In the genomic region with DNA sequence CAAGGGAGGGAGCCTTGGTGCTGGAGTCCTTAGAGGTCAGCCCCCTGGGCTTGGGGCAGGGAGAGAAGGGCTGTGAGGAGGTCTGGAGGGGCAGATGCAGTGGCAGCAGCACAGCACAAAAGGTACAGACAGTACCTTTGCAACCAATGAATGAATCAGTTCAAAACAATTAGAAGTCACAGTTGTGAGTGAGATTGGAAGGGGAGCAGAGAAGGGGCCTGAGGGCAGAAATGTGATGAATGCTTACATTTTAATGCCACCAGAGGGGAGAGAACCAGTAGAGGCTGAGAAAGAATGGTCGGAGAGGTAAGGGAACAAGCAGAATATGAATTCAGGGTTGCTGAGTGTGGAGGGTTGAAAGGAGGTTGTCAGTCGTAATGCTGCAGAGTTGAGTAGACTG, we compare ENCODE assay signal across 38 cellular contexts.
"Had no signal": no experiment of that assay in that cellular context is flagged by ENCODE, and none has a peak within 500 bp of the region (broad histone marks: within the 10 kb centered on the region; RNA-seq: fewer than 3 reads in every experiment).

No MANE protein-coding gene starts in this region.

- H3K27ac ChIP-seq: ascending aorta, cardiac muscle cell, VCaP had no signal

- H3K36me3 Mint-ChIP-seq: activated CD8-positive, alpha-beta memory T cell treated with anti-CD3 and anti-CD28 coated beads, Interleukin-2, amount 10 ng/mL, durations not matched to agents 7 days and 5 days; activated naive CD4-positive, alpha-beta T cell treated with anti-CD3 and anti-CD28 coated beads, Interleukin-2, amount 10 ng/mL, durations not matched to agents 7 days and 5 days; activated naive CD4-positive, alpha-beta T cell treated with anti-CD3 and anti-CD28 coated beads, Interleukin-2, amount 50 U/mL, for 24 hours; WTC11 had no signal

- H3K27ac Mint-ChIP-seq: activated CD4-positive, alpha-beta memory T cell treated with anti-CD3 and anti-CD28 coated beads, Interleukin-2, amount 10 ng/mL, durations not matched to agents 7 days and 5 days; activated CD4-positive, alpha-beta T cell treated with anti-CD3 and anti-CD28 coated beads for 36 hours; activated CD4-positive, alpha-beta T cell treated with anti-CD3 and anti-CD28 coated beads, Interleukin-2, amount 10 ng/mL, durations not matched to agents 7 days and 5 days; activated CD8-positive, alpha-beta memory T cell treated with anti-CD3 and anti-CD28 coated beads, Interleukin-2, amount 10 ng/mL, durations not matched to agents 7 days and 5 days; activated CD8-positive, alpha-beta T cell treated with anti-CD3 and anti-CD28 coated beads, Interleukin-2, amount 10 ng/mL, durations not matched to agents 7 days and 5 days; activated naive CD4-positive, alpha-beta T cell treated with anti-CD3 and anti-CD28 coated beads, Interleukin-2, amount 10 ng/mL, durations not matched to agents 7 days and 5 days; activated naive CD4-positive, alpha-beta T cell treated with anti-CD3 and anti-CD28 coated beads, Interleukin-2, amount 50 U/mL, for 24 hours; activated naive CD8-positive, alpha-beta T cell; activated naive CD8-positive, alpha-beta T cell treated with anti-CD3 and anti-CD28 coated beads, Interleukin-2, amount 10 ng/mL, durations not matched to agents 7 days and 5 days; activated naive CD8-positive, alpha-beta T cell treated with anti-CD3 and anti-CD28 coated beads, Interleukin-2, amount 50 U/mL, for 24 hours; activated T-cell treated with anti-CD3 and anti-CD28 coated beads, Interleukin-2, amount 50 U/mL, for 24 hours; activated T-helper 2 cell treated with anti-CD3 and anti-CD28 coated beads, Interferon-gamma antibody, Interleukin-2, Interleukin-4, amounts not matched to agents 10 μg/mL and 5 μg/mL and 100 μg/mL, durations not matched to agents 14 hours and 24 hours and 36 hours; brain; T-helper 1 cell treated with Interleukin-12 subunit alpha and Interleukin-12 subunit beta and Interleukin-4 antibody, amounts not matched to agents 30 μg/mL and 1 μg/mL, for 36 hours; T-helper 2 cell treated with Interferon-gamma antibody and Interleukin-4, amounts not matched to agents 5 μg/mL and 100 μg/mL, for 36 hours; WTC11 had no signal

- H3K4me3 ChIP-seq: ascending aorta, cardiac muscle cell had no signal

- H3K36me3 ChIP-seq: ascending aorta, cardiac muscle cell had no signal

- H3K27me3 Mint-ChIP-seq: activated CD4-positive, alpha-beta memory T cell treated with anti-CD3 and anti-CD28 coated beads, Interleukin-2, amount 10 ng/mL, durations not matched to agents 7 days and 5 days; activated CD4-positive, alpha-beta T cell treated with anti-CD3 and anti-CD28 coated beads for 36 hours; activated CD4-positive, alpha-beta T cell treated with anti-CD3 and anti-CD28 coated beads, Interleukin-2, amount 10 ng/mL, durations not matched to agents 7 days and 5 days; activated CD8-positive, alpha-beta memory T cell treated with anti-CD3 and anti-CD28 coated beads, Interleukin-2, amount 10 ng/mL, durations not matched to agents 7 days and 5 days; activated naive CD4-positive, alpha-beta T cell treated with anti-CD3 and anti-CD28 coated beads, Interleukin-2, amount 10 ng/mL, durations not matched to agents 7 days and 5 days; activated naive CD4-positive, alpha-beta T cell treated with anti-CD3 and anti-CD28 coated beads, Interleukin-2, amount 50 U/mL, for 24 hours; activated naive CD8-positive, alpha-beta T cell; activated naive CD8-positive, alpha-beta T cell treated with anti-CD3 and anti-CD28 coated beads, Interleukin-2, amount 10 ng/mL, durations not matched to agents 7 days and 5 days; activated naive CD8-positive, alpha-beta T cell treated with anti-CD3 and anti-CD28 coated beads, Interleukin-2, amount 50 U/mL, for 24 hours; activated T-cell treated with anti-CD3 and anti-CD28 coated beads, Interleukin-2, amount 50 U/mL, for 24 hours; brain; central memory CD8-positive, alpha-beta T cell had no signal

- ATAC-seq: activated CD4-positive, alpha-beta T cell treated with anti-CD3 and anti-CD28 coated beads for 36 hours; activated CD4-positive, CD25-positive, alpha-beta regulatory T cell treated with anti-CD3 and anti-CD28 coated beads, Interleukin-2, amount 50 U/mL, for 24 hours; activated CD8-positive, alpha-beta memory T cell treated with anti-CD3 and anti-CD28 coated beads, Interleukin-2, amount 10 ng/mL, durations not matched to agents 7 days and 5 days; activated CD8-positive, alpha-beta T cell treated with anti-CD3 and anti-CD28 coated beads, Interleukin-2, amount 10 ng/mL, durations not matched to agents 7 days and 5 days; activated naive CD8-positive, alpha-beta T cell treated with anti-CD3 and anti-CD28 coated beads, Interleukin-2, amount 50 U/mL, for 24 hours; WTC11 had no signal

- H3K9me3 Mint-ChIP-seq: activated CD4-positive, alpha-beta memory T cell treated with anti-CD3 and anti-CD28 coated beads, Interleukin-2, amount 10 ng/mL, durations not matched to agents 7 days and 5 days; activated CD4-positive, alpha-beta T cell treated with anti-CD3 and anti-CD28 coated beads, Interleukin-2, amount 10 ng/mL, durations not matched to agents 7 days and 5 days; activated naive CD4-positive, alpha-beta T cell treated with anti-CD3 and anti-CD28 coated beads, Interleukin-2, amount 10 ng/mL, durations not matched to agents 7 days and 5 days; activated naive CD4-positive, alpha-beta T cell treated with anti-CD3 and anti-CD28 coated beads, Interleukin-2, amount 50 U/mL, for 24 hours; activated naive CD8-positive, alpha-beta T cell treated with anti-CD3 and anti-CD28 coated beads, Interleukin-2, amount 10 ng/mL, durations not matched to agents 7 days and 5 days; activated naive CD8-positive, alpha-beta T cell treated with anti-CD3 and anti-CD28 coated beads, Interleukin-2, amount 50 U/mL, for 24 hours; activated T-cell treated with anti-CD3 and anti-CD28 coated beads, Interleukin-2, amount 50 U/mL, for 24 hours; activated T-helper 2 cell treated with anti-CD3 and anti-CD28 coated beads, Interferon-gamma antibody, Interleukin-2, Interleukin-4, amounts not matched to agents 10 μg/mL and 5 μg/mL and 100 μg/mL, durations not matched to agents 14 hours and 24 hours and 36 hours; brain; central memory CD8-positive, alpha-beta T cell; T-helper 1 cell treated with Interleukin-12 subunit alpha and Interleukin-12 subunit beta and Interleukin-4 antibody, amounts not matched to agents 30 μg/mL and 1 μg/mL, for 36 hours; T-helper 2 cell treated with Interferon-gamma antibody and Interleukin-4, amounts not matched to agents 5 μg/mL and 100 μg/mL, for 36 hours; WTC11 had no signal

- DNase-seq: activated CD4-positive, alpha-beta memory T cell treated with anti-CD3 and anti-CD28 coated beads, Interleukin-2, amount 10 ng/mL, durations not matched to agents 7 days and 5 days; activated CD4-positive, alpha-beta T cell treated with anti-CD3 and anti-CD28 coated beads for 1 hour; activated CD4-positive, alpha-beta T cell treated with anti-CD3 and anti-CD28 coated beads for 36 hours; activated CD4-positive, alpha-beta T cell treated with anti-CD3 and anti-CD28 coated beads for 48 hours; activated CD4-positive, alpha-beta T cell treated with anti-CD3 and anti-CD28 coated beads, Interleukin-2, amount 10 ng/mL, durations not matched to agents 7 days and 5 days; activated CD4-positive, alpha-beta T cell treated with anti-CD3 and anti-CD28 coated beads, Interleukin-2, amount 50 U/mL, for 48 hours; activated CD4-positive, CD25-positive, alpha-beta regulatory T cell; activated CD8-positive, alpha-beta memory T cell treated with anti-CD3 and anti-CD28 coated beads for 24 hours; activated CD8-positive, alpha-beta memory T cell treated with anti-CD3 and anti-CD28 coated beads, Interleukin-2, amount 10 ng/mL, durations not matched to agents 7 days and 5 days; activated CD8-positive, alpha-beta memory T cell treated with anti-CD3 and anti-CD28 coated beads, Interleukin-2, amount 50 U/mL, for 48 hours; activated CD8-positive, alpha-beta T cell treated with anti-CD3 and anti-CD28 coated beads, Interleukin-2, amount 10 ng/mL, durations not matched to agents 7 days and 5 days; activated effector memory CD4-positive, alpha-beta T cell treated with Interleukin-2 at 50 U/mL for 16 hours; activated gamma-delta T cell; activated naive CD4-positive, alpha-beta T cell treated with anti-CD3 and anti-CD28 coated beads, Interleukin-2, amount 10 ng/mL, durations not matched to agents 7 days and 5 days; activated naive CD4-positive, alpha-beta T cell treated with Interleukin-2 at 50 U/mL for 16 hours; activated naive CD8-positive, alpha-beta T cell treated with anti-CD3 and anti-CD28 coated beads, Interleukin-2, amount 10 ng/mL, durations not matched to agents 7 days and 5 days; activated naive CD8-positive, alpha-beta T cell treated with anti-CD3 and anti-CD28 coated beads, Interleukin-2, amount 50 U/mL, for 24 hours; activated T-cell treated with anti-CD3 and anti-CD28 coated beads, Interleukin-2, amount 50 U/mL, for 24 hours; activated T-cell treated with anti-CD3 and anti-CD28 coated beads, Interleukin-2, amount 50 U/mL, for 48 hours; amygdala; anterior cingulate cortex; caudate nucleus; cerebellar nuclear complex; T-helper 1 cell; T-helper 2 cell; T-helper 9 cell had no signal

- H3K27me3 ChIP-seq: ascending aorta, cardiac muscle cell had no signal

- H3K9me3 ChIP-seq: ascending aorta had no signal

- H3K4me3 Mint-ChIP-seq: activated CD4-positive, alpha-beta memory T cell treated with anti-CD3 and anti-CD28 coated beads, Interleukin-2, amount 10 ng/mL, durations not matched to agents 7 days and 5 days; activated CD4-positive, alpha-beta T cell treated with anti-CD3 and anti-CD28 coated beads for 36 hours; activated CD4-positive, alpha-beta T cell treated with anti-CD3 and anti-CD28 coated beads, Interleukin-2, amount 10 ng/mL, durations not matched to agents 7 days and 5 days; activated CD8-positive, alpha-beta memory T cell treated with anti-CD3 and anti-CD28 coated beads, Interleukin-2, amount 10 ng/mL, durations not matched to agents 7 days and 5 days; activated CD8-positive, alpha-beta T cell treated with anti-CD3 and anti-CD28 coated beads, Interleukin-2, amount 10 ng/mL, durations not matched to agents 7 days and 5 days; activated naive CD4-positive, alpha-beta T cell treated with anti-CD3 and anti-CD28 coated beads, Interleukin-2, amount 10 ng/mL, durations not matched to agents 7 days and 5 days; activated naive CD4-positive, alpha-beta T cell treated with anti-CD3 and anti-CD28 coated beads, Interleukin-2, amount 50 U/mL, for 24 hours; activated naive CD8-positive, alpha-beta T cell; activated naive CD8-positive, alpha-beta T cell treated with anti-CD3 and anti-CD28 coated beads, Interleukin-2, amount 10 ng/mL, durations not matched to agents 7 days and 5 days; activated naive CD8-positive, alpha-beta T cell treated with anti-CD3 and anti-CD28 coated beads, Interleukin-2, amount 50 U/mL, for 24 hours; activated T-cell treated with anti-CD3 and anti-CD28 coated beads, Interleukin-2, amount 50 U/mL, for 24 hours; brain; central memory CD8-positive, alpha-beta T cell; T-helper 1 cell treated with Interleukin-12 subunit alpha and Interleukin-12 subunit beta and Interleukin-4 antibody, amounts not matched to agents 30 μg/mL and 1 μg/mL, for 36 hours; T-helper 2 cell treated with Interferon-gamma antibody and Interleukin-4, amounts not matched to agents 5 μg/mL and 100 μg/mL, for 36 hours; WTC11 had no signal
